Comparison of ENCODE assay signal across 19 cellular contexts in genomic region chr2:186636800-186637795, GRCh38. TPM values are rescaled to one million over a fixed set of nuclear protein-coding genes. Genes with fewer than 3 reads are reported as not detected.
DNase-seq lines count a peak whose midpoint lies in the region; ATAC-seq lines count a peak whose summit lies in the region.
"Had no signal": no experiment of that assay in that cellular context is flagged by ENCODE, and none has a peak within 500 bp of the region (broad histone marks: within the 10 kb centered on the region; RNA-seq: fewer than 3 reads in every experiment).

No MANE protein-coding gene starts in this region.

- H3K4me3 Mint-ChIP-seq in activated CD8-positive, alpha-beta T cell treated with anti-CD3 and anti-CD28 coated beads, Interleukin-2, amount 10 ng/mL, durations not matched to agents 7 days and 5 days: no peak overlapping the region
- H3K4me3 Mint-ChIP-seq: activated B cell treated with CpG ODN at 0.5 μM for 24 hours; activated CD4-positive, alpha-beta memory T cell treated with anti-CD3 and anti-CD28 coated beads, Interleukin-2, amount 10 ng/mL, durations not matched to agents 7 days and 5 days; B cell; T-helper 1 cell treated with Interleukin-12 subunit alpha and Interleukin-12 subunit beta and Interleukin-4 antibody, amounts not matched to agents 30 μg/mL and 1 μg/mL, for 36 hours had no signal

- H3K27me3 Mint-ChIP-seq in activated CD8-positive, alpha-beta T cell treated with anti-CD3 and anti-CD28 coated beads, Interleukin-2, amount 10 ng/mL, durations not matched to agents 7 days and 5 days (ENCODE audit: low read depth): no peaks in the 10 kb centered on the region
- H3K27me3 Mint-ChIP-seq: activated B cell treated with CpG ODN at 0.5 μM for 24 hours; activated CD4-positive, alpha-beta memory T cell treated with anti-CD3 and anti-CD28 coated beads, Interleukin-2, amount 10 ng/mL, durations not matched to agents 7 days and 5 days; B cell had no signal

- H3K27ac Mint-ChIP-seq in activated CD8-positive, alpha-beta T cell treated with anti-CD3 and anti-CD28 coated beads, Interleukin-2, amount 10 ng/mL, durations not matched to agents 7 days and 5 days: no peak overlapping the region
- H3K27ac Mint-ChIP-seq: activated B cell treated with CpG ODN at 0.5 μM for 24 hours; activated CD4-positive, alpha-beta memory T cell treated with anti-CD3 and anti-CD28 coated beads, Interleukin-2, amount 10 ng/mL, durations not matched to agents 7 days and 5 days; B cell; T-helper 1 cell treated with Interleukin-12 subunit alpha and Interleukin-12 subunit beta and Interleukin-4 antibody, amounts not matched to agents 30 μg/mL and 1 μg/mL, for 36 hours had no signal

- DNase-seq in CD1c-positive myeloid dendritic cell (ENCODE audit: extremely low spot score) (peak; percentile 44), KBM-7 (peak; percentile 24), amniotic epithelial cell (ENCODE audit: low read depth) (peak; percentile 8), left lobe of liver (ENCODE audit: low spot score) (no peak), pons (ENCODE audit: low spot score) (no peak), NCI-H1930 (lab: John Stamatoyannopoulos, UW) (no peak), NCI-H2029 (lab: John Stamatoyannopoulos, UW) (no peak)
- no peak for DNase-seq in activated CD8-positive, alpha-beta T cell treated with anti-CD3 and anti-CD28 coated beads, Interleukin-2, amount 10 ng/mL, durations not matched to agents 7 days and 5 days
- DNase-seq: activated B cell treated with CpG ODN at 0.5 μM for 24 hours; activated CD4-positive, alpha-beta memory T cell treated with anti-CD3 and anti-CD28 coated beads, Interleukin-2, amount 10 ng/mL, durations not matched to agents 7 days and 5 days; Calu3; colonic mucosa; HCEC 1CT; NCI-H1436; NCI-H2171; SHP77; stimulated activated CD4-positive, alpha-beta T cell treated with anti-CD3 and anti-CD28 coated beads, Interleukin-4, amount 100 ng/mL, for 4 hours had no signal

- ATAC-seq in left lobe of liver: peak; percentile 40
- no peak for ATAC-seq in activated CD8-positive, alpha-beta T cell treated with anti-CD3 and anti-CD28 coated beads, Interleukin-2, amount 10 ng/mL, durations not matched to agents 7 days and 5 days

- POLR2A ChIA-PET in activated CD8-positive, alpha-beta T cell treated with anti-CD3 and anti-CD28 coated beads, Interleukin-2, amount 10 ng/mL, durations not matched to agents 7 days and 5 days (lab: Charles Lee): no interaction called here

- no peaks in the 10 kb centered on the region for H3K9me3 Mint-ChIP-seq in activated CD8-positive, alpha-beta T cell treated with anti-CD3 and anti-CD28 coated beads, Interleukin-2, amount 10 ng/mL, durations not matched to agents 7 days and 5 days (ENCODE audit: insufficient read depth)
- H3K9me3 Mint-ChIP-seq: activated B cell treated with CpG ODN at 0.5 μM for 24 hours; activated CD4-positive, alpha-beta memory T cell treated with anti-CD3 and anti-CD28 coated beads, Interleukin-2, amount 10 ng/mL, durations not matched to agents 7 days and 5 days; T-helper 1 cell treated with Interleukin-12 subunit alpha and Interleukin-12 subunit beta and Interleukin-4 antibody, amounts not matched to agents 30 μg/mL and 1 μg/mL, for 36 hours had no signal

- in situ Hi-C loops in KBM-7 (cut with MboI; ENCODE audit: low pct_unique_long_range_greater_than_20kb, low sequenced_read_pairs): loop anchor here (25.0 kb wide), 1 partner anchor 125 kb away; no protein-coding TSS in a partner anchor

- CTCF ChIA-PET in activated CD8-positive, alpha-beta T cell treated with anti-CD3 and anti-CD28 coated beads, Interleukin-2, amount 10 ng/mL, durations not matched to agents 7 days and 5 days (lab: Charles Lee): no interaction called here

- H3K36me3 Mint-ChIP-seq in activated CD8-positive, alpha-beta T cell treated with anti-CD3 and anti-CD28 coated beads, Interleukin-2, amount 10 ng/mL, durations not matched to agents 7 days and 5 days (ENCODE audit: low read depth): no peaks in the 10 kb centered on the region

- H3K4me1 Mint-ChIP-seq in activated CD8-positive, alpha-beta T cell treated with anti-CD3 and anti-CD28 coated beads, Interleukin-2, amount 10 ng/mL, durations not matched to agents 7 days and 5 days (ENCODE audit: low read depth): peaks cover 11% of the 10 kb centered on the region
- H3K4me1 Mint-ChIP-seq: activated B cell treated with CpG ODN at 0.5 μM for 24 hours, B cell had no signal

RNA-seq across cellular contexts. Expression of gene ITGAV, which starts 47.2 kb away (rescaled TPM):
- total RNA-seq in left lobe of liver: 15.3 TPM
- 1 to 10 TPM; 4.9 to 5.6 TPM for total RNA-seq in activated CD8-positive, alpha-beta T cell treated with anti-CD3 and anti-CD28 coated beads, Interleukin-2, amount 10 ng/mL, durations not matched to agents 7 days and 5 days

RNA-seq across cellular contexts. Expression of gene FAM171B, which starts 56.8 kb away (rescaled TPM):
- 0.20 TPM for total RNA-seq in left lobe of liver
- total RNA-seq in activated CD8-positive, alpha-beta T cell treated with anti-CD3 and anti-CD28 coated beads, Interleukin-2, amount 10 ng/mL, durations not matched to agents 7 days and 5 days: under 1 TPM; 0.18 to 0.29 TPM
- total RNA-seq: activated B cell treated with CpG ODN at 0.5 μM for 24 hours had no signal

Comparison
In these comparisons a context has a peak if more than half of its experiments do, and no peak if none do; other contexts are left out.
1. DNase-seq: peak in CD1c-positive myeloid dendritic cell (single experiment), KBM-7 (single experiment) and amniotic epithelial cell (single experiment); none in left lobe of liver (single experiment), pons (single experiment), NCI-H1930 (0 of 2), activated CD8-positive, alpha-beta T cell treated with anti-CD3 and anti-CD28 coated beads, Interleukin-2, amount 10 ng/mL, durations not matched to agents 7 days and 5 days (single experiment) and NCI-H2029 (single experiment).